8 cellular contexts compared by ENCODE assay signal in genomic region chr10:92880233-92880861, GRCh38. TPM values are rescaled to one million over a fixed set of nuclear protein-coding genes. Genes with fewer than 3 reads are reported as not detected.
DNase-seq lines count a peak whose midpoint lies in the region; ATAC-seq, FAIRE-seq and TF ChIP-seq lines count a peak whose summit lies in the region.

No MANE protein-coding gene starts in this region.

- TF ChIP-seq EP300 in A549 (IDR thresholded peaks at IDR 0.05) (no peak), GM12878 (IDR thresholded peaks at IDR 0.05; ENCODE audit: borderline replicate concordance in 1 of 2, control insufficient read depth in 1 of 2, low read depth in 2 of 2, low read length in 2 of 2) (no peak)

- H3K27ac ChIP-seq in A549 (no peak overlapping the region), GM12878 (ENCODE audit: control insufficient read depth, insufficient read depth) (no peak overlapping the region)

- TF ChIP-seq RAD21 in A549 (conservative IDR thresholded peaks at IDR 0.05 in 1 of 2, IDR thresholded peaks at IDR 0.05 in 1 of 2) (peak; percentile 81 to 89), GM12878 (IDR thresholded peaks at IDR 0.05; ENCODE audit: insufficient read depth, low read depth, low read length) (peak; percentile 76)

- no peak for FAIRE-seq in A549 (lab: Jason Lieb, UNC)
- no peak for FAIRE-seq in GM12878 (lab: Jason Lieb, UNC)
- FAIRE-seq in urothelium cell line (lab: Jason Lieb, UNC), result no peak
- no peak for FAIRE-seq in GM19239 (lab: Jason Lieb, UNC)

- H2AFZ ChIP-seq in GM12878 (ENCODE audit: control insufficient read depth, low read depth, low read length), result no peak overlapping the region

- WGBS in A549 (ENCODE audit: missing lambda C conversion rate), result 35% methylated on average over 4 of the region's 4 CpGs
- WGBS in GM12878 (ENCODE audit: insufficient coverage, insufficient replicate concordance, low lambda C conversion rate, missing lambda C conversion rate), result 37% methylated on average over 4 of the region's 4 CpGs

- TF ChIP-seq CTCF in A549 (IDR thresholded peaks at IDR 0.05) (peak; percentile 83), GM12865 (IDR thresholded peaks at IDR 0.05; ENCODE audit: insufficient read depth, low read depth, low read length, missing control alignments) (peak; percentile 26), GM12878 (IDR thresholded peaks at IDR 0.05 in 2 of 3, conservative IDR thresholded peaks at IDR 0.05 in 1 of 3; ENCODE audit: control insufficient read depth in 2 of 3, extremely low read depth in 1 of 3, insufficient read depth in 1 of 3, low read depth in 3 of 3, low read length in 3 of 3) (peak; percentile 29 to 57 (median 32); a peak in 4 of 6 replicates), kidney epithelial cell (IDR thresholded peaks at IDR 0.05; ENCODE audit: insufficient read depth, low read length, poor library complexity, severe bottlenecking) (peak; percentile 44)

- TF ChIP-seq POLR2A in A549 (IDR thresholded peaks at IDR 0.05; ENCODE audit: low read length) (no peak), GM12878 (IDR thresholded peaks at IDR 0.05; ENCODE audit: low read depth, low read length) (no peak)

- no peaks in the 10 kb centered on the region for H4K20me1 ChIP-seq in GM12878 (ENCODE audit: control insufficient read depth, insufficient read depth)

- in situ Hi-C loops in GM12878 (cut with MboI), result no loop called here

- POLR2A ChIA-PET in A549 (lab: Yijun Ruan, JAX) (interaction anchor here (1.0 kb wide), 1 partner anchor 32 kb away, joined by 3 read pairs; the partner anchor contains the start of gene EXOC6), GM12878 (lab: Charles Lee) (no interaction called here)

- SMC1A ChIA-PET in GM12878 (lab: Charles Lee; ENCODE audit: uncharacterized antibody, unreplicated experiment), result interaction anchor here (0.6 to 1.9 kb wide), 11 partner anchors 13 to 363 kb away, joined by 3 to 11 read pairs (median 3); partner anchors contain the start of gene EXOC6

- H3K27me3 ChIP-seq in GM12878 (replicated peaks in 1 of 2; ENCODE audit: control insufficient read depth in 2 of 2, insufficient read depth in 2 of 2, low read length in 1 of 2) (no peaks in the 10 kb centered on the region), kidney epithelial cell (ENCODE audit: control insufficient read depth, insufficient read depth, low read length) (no peaks in the 10 kb centered on the region)

- DNase-seq in A549 (ENCODE audit: low read depth in 1 of 2, low spot score in 1 of 2) (peak; percentile 30 to 66), GM12865 (ENCODE audit: low read depth) (peak; percentile 50), NCI-H345 (lab: John Stamatoyannopoulos, UW) (peak; percentile 20), GM12878 (ENCODE audit: low read depth, low spot score) (no peak), kidney epithelial cell (ENCODE audit: low read depth) (peak; percentile 16), urothelium cell line (ENCODE audit: low spot score) (peak; percentile 5), GM19239 (ENCODE audit: insufficient read length, low spot score) (no peak)

- intact Hi-C loops in GM12878 (cut with micrococcal nuclease; ENCODE audit: unreplicated experiment), result loop anchor here (1.0 to 10.0 kb wide), 5 partner anchors 37 to 604 kb away; partner anchors contain the start of genes CYP26A1 and MYOF

- H3K4me2 ChIP-seq in A549 (peak overlapping the region; percentile 30; the same call in 1 of the 3 replicates), GM12878 (ENCODE audit: control insufficient read depth, insufficient read depth) (no peak overlapping the region)

- no peaks in the 10 kb centered on the region for H3K79me2 ChIP-seq in GM12878 (ENCODE audit: control insufficient read depth, insufficient read depth, low read length)

- H3K4me1 ChIP-seq in A549 (peaks cover 14% of the 10 kb centered on the region; the same call in 2 of the 3 replicates), GM12878 (ENCODE audit: control insufficient read depth, insufficient read depth, low read length) (no peaks in the 10 kb centered on the region)

- no peaks in the 10 kb centered on the region for H3K9me3 ChIP-seq in A549
- H3K9me3 ChIP-seq in GM12878 (replicated peaks; ENCODE audit: control insufficient read depth, insufficient read depth, low read length), result no peaks in the 10 kb centered on the region; the same call in 2 of the 3 replicates

- H3K4me3 ChIP-seq in A549, result no peak overlapping the region
- no peak overlapping the region for H3K4me3 ChIP-seq in GM12865 (ENCODE audit: low read depth, low read length)
- no peak overlapping the region for H3K4me3 ChIP-seq in GM12878
- no peak overlapping the region for H3K4me3 ChIP-seq in kidney epithelial cell (ENCODE audit: low read depth, low read length)

- no peak overlapping the region for H3K9ac ChIP-seq in GM12878 (ENCODE audit: control insufficient read depth, insufficient read depth, low read length)

- no peaks in the 10 kb centered on the region for H3K36me3 ChIP-seq in GM12878 (ENCODE audit: control insufficient read depth in 2 of 2, insufficient read depth in 2 of 2, low read length in 1 of 2)
- no peaks in the 10 kb centered on the region for H3K36me3 ChIP-seq in kidney epithelial cell (ENCODE audit: control insufficient read depth, insufficient read depth, low read length)

- CTCF ChIA-PET in A549 (lab: Yijun Ruan, JAX) (interaction anchor here (0.6 to 1.6 kb wide), 12 partner anchors 12 to 639 kb away, joined by 3 to 17 read pairs (median 3); no protein-coding TSS in a partner anchor), GM12878 (lab: Yijun Ruan, JAX) (interaction anchor here (0.6 to 1.9 kb wide), 19 partner anchors 12 to 398 kb away, joined by 3 to 45 read pairs (median 4); partner anchors contain the start of gene EXOC6)

- BruUV-seq in GM12878 (replicated peaks; lab: Mats Ljungman, UMichigan), result no TSS peak

- ATAC-seq in A549, result peak; percentile 74 to 89; a peak in 5 of 6 replicates
- peak; percentile 83 for ATAC-seq in GM12878
- no peak for ATAC-seq in GM18909 (IDR thresholded peaks at IDR 0.05; ENCODE audit: poor library complexity, unreplicated experiment)

- RAD21 ChIA-PET in GM12878 (lab: Charles Lee; ENCODE audit: unreplicated experiment), result interaction anchor here (1.0 to 1.8 kb wide), 5 partner anchors 37 to 289 kb away, joined by 3 to 13 read pairs (median 3); no protein-coding TSS in a partner anchor

TF ChIP-seq in A549, 52 proteins besides CTCF, POLR2A, EP300 and RAD21:
- TF ChIP-seq SMC3 (IDR thresholded peaks at IDR 0.05), result peak; percentile 78
- TF ChIP-seq TFCP2L1 (CRISPR knock-in tag; IDR thresholded peaks at IDR 0.05), result no peak
TF ChIP-seq in A549: peak in this region for 1.

TF ChIP-seq in GM12878, 131 proteins besides CTCF, POLR2A, EP300 and RAD21:
- no peak for TF ChIP-seq BCLAF1 (IDR thresholded peaks at IDR 0.05)
- no peak for TF ChIP-seq CEBPB (IDR thresholded peaks at IDR 0.05; ENCODE audit: borderline replicate concordance in 1 of 2, low read depth in 2 of 2, low read length in 2 of 2)
- no peak for TF ChIP-seq NR2F1 (conservative IDR thresholded peaks at IDR 0.05)
- TF ChIP-seq SMC3 (IDR thresholded peaks at IDR 0.05; ENCODE audit: borderline replicate concordance, low read length), result peak; percentile 64; the same call in 1 of the 2 replicates

RNA-seq across cellular contexts. Expression of gene EXOC6, which starts 32.0 kb away (rescaled TPM):
- polyA plus RNA-seq in A549 (2011; rRNA removed) (48.5 and 50.4 TPM in 2 replicates), A549 (2017; fragmentation: RNase III; extraction: RNeasy Plus Mini Kit Qiagen cat#74134 plus additional on column Dnase treatment) (16.8 to 20.2 TPM (median 17.3 TPM) in 3 replicates), GM12878 (2011; rRNA removed) (12.9 and 21.2 TPM in 2 replicates), GM12878 (2014; fragmentation: Illumina TruSeq; extraction: Trizol) (19.9 and 79.2 TPM in 2 replicates), GM12878 (2014; fragmentation: Nextera tagmentation; extraction: Ambion mirVana) (1 to 10 TPM; 8.2 to 8.4 TPM), GM12878 (2014; rRNA removed) (7.6 and 81.8 TPM in 2 replicates), GM12878 (2016; fragmentation: Nextera tagmentation; extraction: Ambion mirVana) (10 to 100 TPM; 13.0 to 13.6 TPM)
- 4.4 TPM in 2 replicates for polyA plus RNA-seq in A549 (2012; cell fraction: cytosol; rRNA removed)
- polyA plus RNA-seq in A549 (2012; cell fraction: nucleus; rRNA removed), result 3.2 and 4.0 TPM in 2 replicates
- 50.9 and 65.8 TPM in 2 replicates for polyA minus RNA-seq in A549 (2011; rRNA and poly(A)+ RNA removed)
- 19.4 and 64.2 TPM in 2 replicates for total RNA-seq in GM12878 (2013; cell fraction: nucleolus; rRNA removed)
- total RNA-seq in GM12878 (2014; rRNA removed) (38.0 and 53.8 TPM in 2 replicates), GM12878 (2014; rRNA removed; fragmentation: Illumina TruSeq; extraction: Trizol) (20.6 and 25.2 TPM in 2 replicates), GM12878 (2021) (12.9 TPM in 2 replicates), kidney epithelial cell (6.2 and 10.5 TPM in 2 replicates)
- 1.9 TPM for polyA plus RNA-seq in GM12878 (2011; ENCODE audit: low read depth)
- 3.6 and 16.0 TPM in 2 replicates for polyA plus RNA-seq in GM12878 (2011; cell fraction: cytosol; rRNA removed)
- 3.3 and 5.0 TPM in 2 replicates for polyA plus RNA-seq in GM12878 (2011; cell fraction: nucleus; rRNA removed)
- 2.6 and 4.2 TPM in 2 replicates for polyA plus RNA-seq in GM12878 (2012)
- polyA minus RNA-seq in GM12878 (2011; rRNA and poly(A)+ RNA removed), result 7.3 and 34.6 TPM in 2 replicates
- 6.3 and 12.2 TPM in 2 replicates for polyA minus RNA-seq in GM12878 (2011; cell fraction: cytosol; rRNA and poly(A)+ RNA removed)
- polyA minus RNA-seq in GM12878 (2011; cell fraction: nucleus; rRNA and poly(A)+ RNA removed), result 8.5 and 10.2 TPM in 2 replicates

Comparison
In these comparisons a context has a peak if more than half of its experiments do, and no peak if none do; other contexts are left out.
1. DNase-seq: peak in A549 (2 of 2), GM12865 (single experiment), NCI-H345 (single experiment), kidney epithelial cell (single experiment) and urothelium cell line (single experiment); none in GM12878 (single experiment) and GM19239 (single experiment).
2. CTCF ChIP-seq: peak in every context shown above with its lines; median percentile 83 in A549; 44 in kidney epithelial cell; 32 in GM12878; 26 in GM12865.
3. Of the 24 proteins assayed by ChIP-seq in both GM12878 and A549: peak only in GM12878: none; only in A549: none; in both: CTCF, RAD21 and SMC3; in neither: 21.